1 cellular context compared by ENCODE assay signal in genomic region chr22:31461699-31462098, GRCh38.
TF ChIP-seq lines count a peak whose summit lies in the region.

No MANE protein-coding gene starts in this region.

TF ChIP-seq in HepG2, 621 proteins besides CTCF, POLR2A, EP300 and RAD21:
- TF ChIP-seq ZBTB40 (IDR thresholded peaks at IDR 0.05) (no peak), ZBTB40 (CRISPR knock-in tag; IDR thresholded peaks at IDR 0.05) (no peak), XBP1 (CRISPR knock-in tag; IDR thresholded peaks at IDR 0.05) (no peak), ARNT2 (CRISPR knock-in tag; IDR thresholded peaks at IDR 0.05; ENCODE audit: low read depth) (no peak), REL (CRISPR knock-in tag; conservative IDR thresholded peaks at IDR 0.05) (no peak), HOXA5 (CRISPR knock-in tag; IDR thresholded peaks at IDR 0.05) (no peak), MBNL3 (CRISPR knock-in tag; conservative IDR thresholded peaks at IDR 0.05) (no peak), ZMYM3 (CRISPR knock-in tag; IDR thresholded peaks at IDR 0.05) (peak; percentile 26; the same call in 1 of the 2 replicates), SNAPC5 (CRISPR knock-in tag; IDR thresholded peaks at IDR 0.05; ENCODE audit: borderline replicate concordance) (no peak), JUND (CRISPR knock-in tag; IDR thresholded peaks at IDR 0.05) (no peak), ZNF629 (CRISPR knock-in tag; conservative IDR thresholded peaks at IDR 0.05) (peak; percentile 88), ZFP41 (CRISPR knock-in tag; IDR thresholded peaks at IDR 0.05; ENCODE audit: borderline replicate concordance) (no peak), TGIF2 (CRISPR knock-in tag; IDR thresholded peaks at IDR 0.05) (no peak)
